Comparison of ENCODE assay signal across 21 cellular contexts in the genomic region with DNA sequence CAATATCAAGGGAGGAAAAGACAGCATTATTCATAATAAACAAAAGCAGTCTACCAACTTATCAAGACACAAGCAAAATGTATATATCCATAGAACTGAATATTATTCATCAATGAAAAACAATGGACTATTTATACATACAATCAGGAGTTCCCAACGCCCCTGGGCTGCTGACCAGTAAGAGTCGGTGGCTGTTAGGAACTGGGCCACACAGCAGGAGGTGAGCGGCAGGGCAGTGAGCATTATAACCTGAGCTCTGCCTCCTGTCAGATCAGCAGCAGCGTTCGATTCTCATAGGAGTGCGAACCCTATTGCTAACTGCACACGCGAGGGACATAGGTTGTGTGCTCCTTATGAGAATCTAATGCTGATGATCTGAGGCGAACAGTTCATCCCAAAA.
A peak's percentile ranks its signal among the peaks of the same experiment; 100 is the strongest.
DNase-seq lines count a peak whose midpoint lies in the region; ATAC-seq, FAIRE-seq and TF ChIP-seq lines count a peak whose summit lies in the region.
"Had no signal": no experiment of that assay in that cellular context is flagged by ENCODE, and none has a peak within 500 bp of the region (broad histone marks: within the 10 kb centered on the region; RNA-seq: fewer than 3 reads in every experiment).

No MANE protein-coding gene starts in this region.

- no peak overlapping the region for H2AK5ac ChIP-seq in mesendoderm (ENCODE audit: low read length)

- peak; percentile 64 for DNase-seq in G401 (ENCODE audit: low spot score)
- no peak for DNase-seq in K562 (ENCODE audit: extremely low read depth in 1 of 4, low spot score in 3 of 4)
- peak; percentile 26 for DNase-seq in mesendoderm
- no peak for DNase-seq in SKM-1 (lab: John Stamatoyannopoulos, UW; ENCODE audit: unreplicated experiment)
- DNase-seq in amygdala (lab: John Stamatoyannopoulos, UW): no peak
- DNase-seq in epidermal melanocyte (ENCODE audit: insufficient read length, low spot score): no peak
- DNase-seq: CD8-positive, alpha-beta T cell; COR-L47; DMS 273 treated with DMSO at 0.1 percent for 48 hours; DMS53; DND-41; EL; GDM1; H9; IMR-90 had no signal

- intact Hi-C loops in K562 (cut with micrococcal nuclease): no loop called here

- no peak overlapping the region for H2BK120ac ChIP-seq in mesendoderm (ENCODE audit: low read depth, low read length)

- no peak overlapping the region for H3K4me3 ChIP-seq in K562
- no peak overlapping the region for H3K4me3 ChIP-seq in mesendoderm (ENCODE audit: low read length)
- H3K4me3 ChIP-seq: BLaER1 treated with 17β-estradiol and CSF1 and Interleukin-3, amounts not matched to agents 10 nM and 100 nM had no signal

- no peak for FAIRE-seq in K562 (lab: Jason Lieb, UNC)
- FAIRE-seq: GM12892, GM18507, H1, HTR-8/SVneo had no signal

- in situ Hi-C loops in G401 (cut with HindIII; ENCODE audit: low sequenced_read_pairs) (no loop called here), K562 (cut with MboI) (no loop called here)

- no peak overlapping the region for H3K4me2 ChIP-seq in K562 (ENCODE audit: insufficient read depth, low read length)
- H3K4me2 ChIP-seq in mesendoderm (ENCODE audit: low read length): no peak overlapping the region
- H3K4me2 ChIP-seq: BLaER1 treated with 17β-estradiol and CSF1 and Interleukin-3, amounts not matched to agents 10 nM and 100 nM had no signal

- TF ChIP-seq RAD21 in K562 (CRISPR knock-in tag; conservative IDR thresholded peaks at IDR 0.05 in 1 of 2, IDR thresholded peaks at IDR 0.05 in 1 of 2): no peak

- H3K27me3 ChIP-seq in K562 (ENCODE audit: control insufficient read depth in 2 of 2, insufficient read depth in 2 of 2, low read length in 2 of 2): no peaks in the 10 kb centered on the region
- no peaks in the 10 kb centered on the region for H3K27me3 ChIP-seq in mesendoderm (ENCODE audit: insufficient read depth, low read length, poor library complexity)
- H3K27me3 ChIP-seq: BLaER1 treated with 17β-estradiol and CSF1 and Interleukin-3, amounts not matched to agents 10 nM and 100 nM had no signal

- H4K20me1 ChIP-seq in K562 (replicated peaks; ENCODE audit: control insufficient read depth, insufficient read depth, low read length): no peaks in the 10 kb centered on the region
- H4K20me1 ChIP-seq: BLaER1 treated with 17β-estradiol and CSF1 and Interleukin-3, amounts not matched to agents 10 nM and 100 nM had no signal

- H2AFZ ChIP-seq in K562 (ENCODE audit: low read depth, low read length): no peak overlapping the region

- no peaks in the 10 kb centered on the region for H3K79me2 ChIP-seq in K562 (ENCODE audit: control insufficient read depth, insufficient read depth, low read length)
- no peaks in the 10 kb centered on the region for H3K79me2 ChIP-seq in mesendoderm (ENCODE audit: control insufficient read depth, insufficient read depth, low read length)

- H3K56ac ChIP-seq in mesendoderm (ENCODE audit: low read length): peak overlapping the region; percentile 22

- ATAC-seq in K562 (peak; percentile 38; the same call in 1 of the 3 replicates), GM19395 (IDR thresholded peaks at IDR 0.05; ENCODE audit: unreplicated experiment) (no peak)
- ATAC-seq: CD8-positive, alpha-beta T cell had no signal

- H3K4me1 ChIP-seq in K562 (replicated peaks in 1 of 2; ENCODE audit: control insufficient read depth in 2 of 2, insufficient read depth in 2 of 2, low read length in 2 of 2): no peaks in the 10 kb centered on the region
- H3K4me1 ChIP-seq in mesendoderm (ENCODE audit: control insufficient read depth, low read depth, low read length): peaks cover 2% of the 10 kb centered on the region
- H3K4me1 ChIP-seq: BLaER1 treated with 17β-estradiol and CSF1 and Interleukin-3, amounts not matched to agents 10 nM and 100 nM had no signal

- no peak overlapping the region for H4K8ac ChIP-seq in mesendoderm (ENCODE audit: low read depth, low read length)

- POLR2A ChIA-PET in K562 (lab: Yijun Ruan, JAX): no interaction called here

- H3K27ac ChIP-seq in K562 (ENCODE audit: extremely low read depth, low read depth, low read length) (no peak overlapping the region), mesendoderm (ENCODE audit: low read depth, low read length) (no peak overlapping the region)
- H3K27ac ChIP-seq: BLaER1 treated with 17β-estradiol and CSF1 and Interleukin-3, amounts not matched to agents 10 nM and 100 nM had no signal

- no peak overlapping the region for H4K5ac ChIP-seq in mesendoderm (ENCODE audit: low read length)

- BruUV-seq in K562 (replicated peaks; lab: Mats Ljungman, UMichigan): no TSS peak

- H3K23ac ChIP-seq in mesendoderm (ENCODE audit: low read length): no peak overlapping the region

- H3K36me3 ChIP-seq in K562 (ENCODE audit: control insufficient read depth, insufficient read depth, low read length) (no peaks in the 10 kb centered on the region; the same call in 2 of the 3 replicates), mesendoderm (ENCODE audit: control insufficient read depth, insufficient read depth, low read length) (no peaks in the 10 kb centered on the region)

- H2BK15ac ChIP-seq in mesendoderm (replicated peaks; ENCODE audit: low read depth): no peak overlapping the region

- TF ChIP-seq POLR2A in K562 (conservative IDR thresholded peaks at IDR 0.05): no peak

- no peak for TF ChIP-seq EP300 in K562 (IDR thresholded peaks at IDR 0.05; ENCODE audit: low read length)

- H3K18ac ChIP-seq in mesendoderm (ENCODE audit: low read length): no peak overlapping the region

- WGBS in K562 (ENCODE audit: insufficient coverage, low coverage, missing lambda C conversion rate): 92% methylated on average over 9 of the region's 9 CpGs
- whole genome bisulfite sequencing in mesendoderm (ENCODE audit: extremely low coverage, insufficient coverage, low lambda C conversion rate): no CpG with 5 or more reads among the region's 9 CpGs

- H3K9ac ChIP-seq in K562 (ENCODE audit: insufficient read depth in 1 of 2, low read depth in 2 of 2, low read length in 2 of 2): no peak overlapping the region
- no peak overlapping the region for H3K9ac ChIP-seq in mesendoderm (ENCODE audit: low read length)
- H3K9ac ChIP-seq: BLaER1 treated with 17β-estradiol and CSF1 and Interleukin-3, amounts not matched to agents 10 nM and 100 nM had no signal

- TF ChIP-seq CTCF in K562 (IDR thresholded peaks at IDR 0.05 in 2 of 3, conservative IDR thresholded peaks at IDR 0.05 in 1 of 3; ENCODE audit: insufficient read depth in 2 of 3, low read depth in 1 of 3, low read length in 3 of 3): no peak

- no peak overlapping the region for H3K4ac ChIP-seq in mesendoderm (ENCODE audit: low read depth, low read length)

- H3K79me1 ChIP-seq in mesendoderm (ENCODE audit: low read length): no peaks in the 10 kb centered on the region

- CTCF ChIA-PET in K562 (lab: Yijun Ruan, JAX; ENCODE audit: low intra/inter-chr PET ratio): no interaction called here

- H3K9me1 ChIP-seq in K562 (ENCODE audit: control insufficient read depth, insufficient read depth, low read length): no peaks in the 10 kb centered on the region

- no peak overlapping the region for H2BK5ac ChIP-seq in mesendoderm (ENCODE audit: low read length)

- no peaks in the 10 kb centered on the region for H3K9me3 ChIP-seq in K562 (replicated peaks; ENCODE audit: control insufficient read depth, insufficient read depth, low read depth, low read length)

TF ChIP-seq in K562, 482 proteins besides CTCF, POLR2A, EP300 and RAD21:
- TF ChIP-seq FOXK2 (conservative IDR thresholded peaks at IDR 0.05 in 1 of 2, IDR thresholded peaks at IDR 0.05 in 1 of 2; ENCODE audit: low read depth in 2 of 2): no peak
- no peak for TF ChIP-seq MAFG (tag; conservative IDR thresholded peaks at IDR 0.05)
- no peak for TF ChIP-seq NFIX (CRISPR knock-in tag; IDR thresholded peaks at IDR 0.05; ENCODE audit: low read depth)
TF ChIP-seq in K562: peak in this region for 0.

Comparison
In these comparisons a context has a peak if more than half of its experiments do, and no peak if none do; other contexts are left out.
1. DNase-seq: peak in G401 (single experiment) and mesendoderm (single experiment); none in K562 (0 of 4), SKM-1 (single experiment), amygdala (0 of 56) and epidermal melanocyte (single experiment).